ENCODE assay signal across 11 cellular contexts in genomic region chr2:85593023-85593422, GRCh38. TPM values are rescaled to one million over a fixed set of nuclear protein-coding genes. Genes with fewer than 3 reads are reported as not detected.
DNase-seq lines count a peak whose midpoint lies in the region; ATAC-seq and TF ChIP-seq lines count a peak whose summit lies in the region.
"Had no signal": no experiment of that assay in that cellular context is flagged by ENCODE, and none has a peak within 500 bp of the region (broad histone marks: within the 10 kb centered on the region; RNA-seq: fewer than 3 reads in every experiment).

No MANE protein-coding gene starts in this region.

- H3K4me3 Mint-ChIP-seq in activated naive CD8-positive, alpha-beta T cell = peak overlapping the region; percentile 3
- no peak overlapping the region for H3K4me3 Mint-ChIP-seq in activated naive CD8-positive, alpha-beta T cell treated with anti-CD3 and anti-CD28 coated beads, Interleukin-2, amount 50 U/mL, for 24 hours
- peak overlapping the region; percentile 36 for H3K4me3 Mint-ChIP-seq in natural killer cell treated with Interleukin-12 subunit alpha and Interleukin-12 subunit beta and Interleukin-15 and Interleukin-18, amount 100 ng/mL, for 72 hours

- H3K4me1 ChIP-seq in body of pancreas = peaks cover 79% of the 10 kb centered on the region

- H3K27me3 Mint-ChIP-seq in activated naive CD8-positive, alpha-beta T cell = no peaks in the 10 kb centered on the region
- H3K27me3 Mint-ChIP-seq in activated naive CD8-positive, alpha-beta T cell treated with anti-CD3 and anti-CD28 coated beads, Interleukin-2, amount 50 U/mL, for 24 hours = no peaks in the 10 kb centered on the region
- no peaks in the 10 kb centered on the region for H3K27me3 Mint-ChIP-seq in natural killer cell treated with Interleukin-12 subunit alpha and Interleukin-12 subunit beta and Interleukin-15 and Interleukin-18, amount 100 ng/mL, for 72 hours

- peak overlapping the region; percentile 54 to 79 (median 65) for H3K27ac ChIP-seq in body of pancreas

- no peak overlapping the region for H3K27ac Mint-ChIP-seq in activated naive CD8-positive, alpha-beta T cell
- no peak overlapping the region for H3K27ac Mint-ChIP-seq in activated naive CD8-positive, alpha-beta T cell treated with anti-CD3 and anti-CD28 coated beads, Interleukin-2, amount 50 U/mL, for 24 hours
- H3K27ac Mint-ChIP-seq in natural killer cell treated with Interleukin-12 subunit alpha and Interleukin-12 subunit beta and Interleukin-15 and Interleukin-18, amount 100 ng/mL, for 72 hours = peak overlapping the region; percentile 39 to 100

- peaks cover 41% of the 10 kb centered on the region for H3K4me1 Mint-ChIP-seq in activated naive CD8-positive, alpha-beta T cell (ENCODE audit: low read depth)
- peaks cover 42% of the 10 kb centered on the region for H3K4me1 Mint-ChIP-seq in activated naive CD8-positive, alpha-beta T cell treated with anti-CD3 and anti-CD28 coated beads, Interleukin-2, amount 50 U/mL, for 24 hours
- H3K4me1 Mint-ChIP-seq in natural killer cell treated with Interleukin-12 subunit alpha and Interleukin-12 subunit beta and Interleukin-15 and Interleukin-18, amount 100 ng/mL, for 72 hours (ENCODE audit: low read depth in 2 of 2) = peaks cover 41 to 42% of the 10 kb centered on the region in 2 donors

- no peaks in the 10 kb centered on the region for H3K36me3 Mint-ChIP-seq in activated naive CD8-positive, alpha-beta T cell
- H3K36me3 Mint-ChIP-seq in activated naive CD8-positive, alpha-beta T cell treated with anti-CD3 and anti-CD28 coated beads, Interleukin-2, amount 50 U/mL, for 24 hours (ENCODE audit: low read depth) = peaks cover 6% of the 10 kb centered on the region
- H3K36me3 Mint-ChIP-seq in natural killer cell treated with Interleukin-12 subunit alpha and Interleukin-12 subunit beta and Interleukin-15 and Interleukin-18, amount 100 ng/mL, for 72 hours = no peaks in the 10 kb centered on the region

- peak in 1 of 7 experiments; percentile 8 for TF ChIP-seq CTCF in body of pancreas (IDR thresholded peaks at IDR 0.05)

- H3K27me3 ChIP-seq in body of pancreas = no peaks in the 10 kb centered on the region

- H3K36me3 ChIP-seq in body of pancreas (replicated peaks in 1 of 2; ENCODE audit: insufficient read depth in 1 of 2, low read depth in 2 of 2) = no peaks in the 10 kb centered on the region

- no peak for DNase-seq in activated naive CD8-positive, alpha-beta T cell treated with anti-CD3 and anti-CD28 coated beads, Interleukin-2, amount 50 U/mL, for 24 hours
- peak; percentile 79 to 90 (median 86) for DNase-seq in body of pancreas
- peak; percentile 32 for DNase-seq in natural killer cell treated with Interleukin-12 subunit alpha and Interleukin-12 subunit beta and Interleukin-15 and Interleukin-18, amount 100 ng/mL, for 72 hours (ENCODE audit: low spot score)
- DNase-seq in NCI-H1436 treated with DMSO at 0.1 percent for 48 hours (lab: John Stamatoyannopoulos, UW) = no peak
- DNase-seq: NCI-H1417, NCI-H2029 treated with DMSO at 0.1 percent for 48 hours, NCI-H510A, SHP77 treated with DMSO at 0.1 percent for 48 hours had no signal

- no peak for ATAC-seq in activated naive CD8-positive, alpha-beta T cell treated with anti-CD3 and anti-CD28 coated beads, Interleukin-2, amount 50 U/mL, for 24 hours
- ATAC-seq in body of pancreas = peak; percentile 28
- no peak for ATAC-seq in natural killer cell treated with Interleukin-12 subunit alpha and Interleukin-12 subunit beta and Interleukin-15 and Interleukin-18, amount 100 ng/mL, for 72 hours
- ATAC-seq in GM18907 (IDR thresholded peaks at IDR 0.05; ENCODE audit: unreplicated experiment) = no peak
- ATAC-seq in SK-N-SH treated with all-trans-retinoic acid at 6 μM for 48 hours = no peak

- H3K9me3 Mint-ChIP-seq in activated naive CD8-positive, alpha-beta T cell (ENCODE audit: low read depth) = no peaks in the 10 kb centered on the region
- no peaks in the 10 kb centered on the region for H3K9me3 Mint-ChIP-seq in activated naive CD8-positive, alpha-beta T cell treated with anti-CD3 and anti-CD28 coated beads, Interleukin-2, amount 50 U/mL, for 24 hours
- no peaks in the 10 kb centered on the region for H3K9me3 Mint-ChIP-seq in natural killer cell treated with Interleukin-12 subunit alpha and Interleukin-12 subunit beta and Interleukin-15 and Interleukin-18, amount 100 ng/mL, for 72 hours

- intact Hi-C loops in body of pancreas (cut with DNase I) = no loop called here

- TF ChIP-seq POLR2A in body of pancreas (IDR thresholded peaks at IDR 0.05) = no peak

- H3K9me3 ChIP-seq in body of pancreas = no peaks in the 10 kb centered on the region

- no peak overlapping the region for H3K4me3 ChIP-seq in body of pancreas

- WGBS in body of pancreas, 2 donors = 20 to 21% methylated on average over 1 to 3 of the region's 3 CpGs

TF ChIP-seq in SK-N-SH treated with all-trans-retinoic acid at 6 μM for 48 hours, 23 proteins besides CTCF, POLR2A, EP300 and RAD21 (continues in another document):
- TF ChIP-seq ZFP3 (CRISPR knock-in tag; IDR thresholded peaks at IDR 0.05) = no peak
- TF ChIP-seq RARB (CRISPR knock-in tag; IDR thresholded peaks at IDR 0.05) = no peak
- no peak for TF ChIP-seq CREB5 (CRISPR knock-in tag; IDR thresholded peaks at IDR 0.05; ENCODE audit: low read depth)
- no peak for TF ChIP-seq ARNTL (CRISPR knock-in tag; IDR thresholded peaks at IDR 0.05; ENCODE audit: borderline replicate concordance, low read depth)
- no peak for TF ChIP-seq ZC3H10 (CRISPR knock-in tag; IDR thresholded peaks at IDR 0.05)
- TF ChIP-seq POU6F1 (CRISPR knock-in tag; IDR thresholded peaks at IDR 0.05; ENCODE audit: borderline replicate concordance, low read depth) = no peak
- no peak for TF ChIP-seq TOX (CRISPR knock-in tag; IDR thresholded peaks at IDR 0.05; ENCODE audit: borderline replicate concordance)
- no peak for TF ChIP-seq SNAI2 (CRISPR knock-in tag; IDR thresholded peaks at IDR 0.05)
- no peak for TF ChIP-seq TSHZ2 (CRISPR knock-in tag; IDR thresholded peaks at IDR 0.05)

RNA-seq across cellular contexts. Expression of gene RNF181, which starts 2.5 kb away (rescaled TPM):
- total RNA-seq in body of pancreas = 10 to 100 TPM; 54.4 to 89.5 TPM
- total RNA-seq in natural killer cell treated with Interleukin-12 subunit alpha and Interleukin-12 subunit beta and Interleukin-15 and Interleukin-18, amount 100 ng/mL, for 72 hours = 100 to 1,000 TPM; 116 to 149 TPM

RNA-seq across cellular contexts. Expression of gene VAMP5, which starts 8.8 kb away (rescaled TPM):
- total RNA-seq in body of pancreas = 10 to 100 TPM in 1 of 2 donors, 1 to 10 TPM in 1; 3.0 to 10.4 TPM
- total RNA-seq in natural killer cell treated with Interleukin-12 subunit alpha and Interleukin-12 subunit beta and Interleukin-15 and Interleukin-18, amount 100 ng/mL, for 72 hours = 10 to 100 TPM; 30.5 to 50.7 TPM

RNA-seq across cellular contexts. Expression of gene TMEM150A, which starts 9.5 kb away (rescaled TPM):
- 10 to 100 TPM; 23.1 to 24.4 TPM for total RNA-seq in body of pancreas
- total RNA-seq in natural killer cell treated with Interleukin-12 subunit alpha and Interleukin-12 subunit beta and Interleukin-15 and Interleukin-18, amount 100 ng/mL, for 72 hours = 1 to 10 TPM; 4.7 to 6.4 TPM

RNA-seq across cellular contexts. Expression of gene VAMP8, which starts 15.6 kb away (rescaled TPM):
- total RNA-seq in body of pancreas = 100 to 1,000 TPM in 1 of 2 donors, 10 to 100 TPM in 1; 39.6 to 111 TPM
- 100 to 1,000 TPM in 1 of 2 donors, 10 to 100 TPM in 1; 83.2 to 160 TPM for total RNA-seq in natural killer cell treated with Interleukin-12 subunit alpha and Interleukin-12 subunit beta and Interleukin-15 and Interleukin-18, amount 100 ng/mL, for 72 hours

RNA-seq across cellular contexts. Expression of gene C2orf68, which starts 18.8 kb away (rescaled TPM):
- total RNA-seq in body of pancreas = 10 to 100 TPM in 1 of 2 donors, 1 to 10 TPM in 1; 9.9 to 14.5 TPM
- 10 to 100 TPM; 29.1 to 29.2 TPM for total RNA-seq in natural killer cell treated with Interleukin-12 subunit alpha and Interleukin-12 subunit beta and Interleukin-15 and Interleukin-18, amount 100 ng/mL, for 72 hours

Comparison
In these comparisons a context has a peak if more than half of its experiments do, and no peak if none do; other contexts are left out.
1. H3K27ac Mint-ChIP-seq: peak in natural killer cell treated with Interleukin-12 subunit alpha and Interleukin-12 subunit beta and Interleukin-15 and Interleukin-18, amount 100 ng/mL, for 72 hours (2 of 2); none in activated naive CD8-positive, alpha-beta T cell (single experiment) and activated naive CD8-positive, alpha-beta T cell treated with anti-CD3 and anti-CD28 coated beads, Interleukin-2, amount 50 U/mL, for 24 hours (single experiment).
2. DNase-seq: peak in body of pancreas (4 of 4) and natural killer cell treated with Interleukin-12 subunit alpha and Interleukin-12 subunit beta and Interleukin-15 and Interleukin-18, amount 100 ng/mL, for 72 hours (single experiment); none in activated naive CD8-positive, alpha-beta T cell treated with anti-CD3 and anti-CD28 coated beads, Interleukin-2, amount 50 U/mL, for 24 hours (single experiment) and NCI-H1436 treated with DMSO at 0.1 percent for 48 hours (single experiment).